In genomic region chr7:155776606-155777005, GRCh38 we compare ENCODE assay signal across 24 cellular contexts. TPM values are rescaled to one million over a fixed set of nuclear protein-coding genes. Genes with fewer than 3 reads are reported as not detected.
"Had no signal": no experiment of that assay in that cellular context is flagged by ENCODE, and none has a peak within 500 bp of the region (broad histone marks: within the 10 kb centered on the region; RNA-seq: fewer than 3 reads in every experiment).

No MANE protein-coding gene starts in this region.

- ATAC-seq: activated CD4-positive, CD25-positive, alpha-beta regulatory T cell treated with anti-CD3 and anti-CD28 coated beads, Interleukin-2, amount 50 U/mL, for 24 hours; activated CD8-positive, alpha-beta T cell treated with anti-CD3 and anti-CD28 coated beads for 36 hours; activated naive CD4-positive, alpha-beta T cell treated with anti-CD3 and anti-CD28 coated beads, Interleukin-2, amount 50 U/mL, for 72 hours; activated naive CD8-positive, alpha-beta T cell treated with anti-CD3 and anti-CD28 coated beads, Interleukin-2, amount 50 U/mL, for 24 hours had no signal

- H3K27ac ChIP-seq: brain microvascular endothelial cell, cardiac muscle cell, KMS-11, Peyer's patch, RWPE1 had no signal

- H3K4me3 Mint-ChIP-seq: activated CD8-positive, alpha-beta T cell treated with anti-CD3 and anti-CD28 coated beads for 36 hours; activated naive CD8-positive, alpha-beta T cell treated with anti-CD3 and anti-CD28 coated beads, Interleukin-2, amount 50 U/mL, for 24 hours; IgD-negative memory B cell; T-helper 1 cell treated with Interleukin-12 subunit alpha and Interleukin-12 subunit beta and Interleukin-4 antibody, amounts not matched to agents 30 μg/mL and 1 μg/mL, for 36 hours had no signal

- H3K9me3 Mint-ChIP-seq: activated CD8-positive, alpha-beta T cell treated with anti-CD3 and anti-CD28 coated beads for 36 hours; activated naive CD4-positive, alpha-beta T cell treated with anti-CD3 and anti-CD28 coated beads, Interleukin-2, amount 50 U/mL, for 72 hours; activated naive CD8-positive, alpha-beta T cell treated with anti-CD3 and anti-CD28 coated beads, Interleukin-2, amount 50 U/mL, for 24 hours; IgD-negative memory B cell; T-helper 1 cell treated with Interleukin-12 subunit alpha and Interleukin-12 subunit beta and Interleukin-4 antibody, amounts not matched to agents 30 μg/mL and 1 μg/mL, for 36 hours had no signal

- DNase-seq: activated CD4-positive, alpha-beta T cell treated with anti-CD3 and anti-CD28 coated beads for 4 hours; activated CD8-positive, alpha-beta memory T cell treated with anti-CD3 and anti-CD28 coated beads, Interleukin-2, amount 50 U/mL, for 48 hours; activated CD8-positive, alpha-beta T cell treated with anti-CD3 and anti-CD28 coated beads for 36 hours; activated naive CD8-positive, alpha-beta T cell treated with anti-CD3 and anti-CD28 coated beads, Interleukin-2, amount 50 U/mL, for 24 hours; activated T-cell treated with anti-CD3 and anti-CD28 coated beads, Interleukin-2, amount 50 U/mL, for 1 hour; amniotic stem cell; brain microvascular endothelial cell; NCI-H1092; NCI-H1417; NCI-H1694 treated with DMSO at 0.1 percent for 48 hours; NCI-H2029 treated with DMSO at 0.1 percent for 48 hours; NCI-H510A treated with DMSO at 0.1 percent for 48 hours; NCI-H69; NK-92 treated with Interleukin-12 subunit alpha and Interleukin-12 subunit beta, amount 100 ng/mL, for 24 hours; SHP77 treated with DMSO at 0.1 percent for 48 hours had no signal

- H3K27me3 ChIP-seq: brain microvascular endothelial cell, cardiac muscle cell, Peyer's patch had no signal

- H3K9me3 ChIP-seq: Peyer's patch had no signal

- H3K4me1 Mint-ChIP-seq: activated naive CD8-positive, alpha-beta T cell treated with anti-CD3 and anti-CD28 coated beads, Interleukin-2, amount 50 U/mL, for 24 hours; IgD-negative memory B cell had no signal

- H3K4me3 ChIP-seq: cardiac muscle cell, Peyer's patch had no signal

- H3K27ac Mint-ChIP-seq: activated CD8-positive, alpha-beta T cell treated with anti-CD3 and anti-CD28 coated beads for 36 hours; activated naive CD4-positive, alpha-beta T cell treated with anti-CD3 and anti-CD28 coated beads, Interleukin-2, amount 50 U/mL, for 72 hours; activated naive CD8-positive, alpha-beta T cell treated with anti-CD3 and anti-CD28 coated beads, Interleukin-2, amount 50 U/mL, for 24 hours; T-helper 1 cell treated with Interleukin-12 subunit alpha and Interleukin-12 subunit beta and Interleukin-4 antibody, amounts not matched to agents 30 μg/mL and 1 μg/mL, for 36 hours had no signal

- H3K27me3 Mint-ChIP-seq: activated CD8-positive, alpha-beta T cell treated with anti-CD3 and anti-CD28 coated beads for 36 hours; activated naive CD8-positive, alpha-beta T cell treated with anti-CD3 and anti-CD28 coated beads, Interleukin-2, amount 50 U/mL, for 24 hours; IgD-negative memory B cell had no signal

- H3K4me1 ChIP-seq: Peyer's patch had no signal

RNA-seq across cellular contexts. Expression of gene SHH, which starts 35.7 kb away (rescaled TPM):
- total RNA-seq: activated CD8-positive, alpha-beta T cell treated with anti-CD3 and anti-CD28 coated beads for 36 hours; activated naive CD4-positive, alpha-beta T cell treated with anti-CD3 and anti-CD28 coated beads, Interleukin-2, amount 50 U/mL, for 72 hours; cardiac muscle cell; MCF 10A had no signal
- polyA plus RNA-seq: cardiac muscle cell, IgD-negative memory B cell had no signal
